8 cellular contexts compared by ENCODE assay signal in the genomic region with DNA sequence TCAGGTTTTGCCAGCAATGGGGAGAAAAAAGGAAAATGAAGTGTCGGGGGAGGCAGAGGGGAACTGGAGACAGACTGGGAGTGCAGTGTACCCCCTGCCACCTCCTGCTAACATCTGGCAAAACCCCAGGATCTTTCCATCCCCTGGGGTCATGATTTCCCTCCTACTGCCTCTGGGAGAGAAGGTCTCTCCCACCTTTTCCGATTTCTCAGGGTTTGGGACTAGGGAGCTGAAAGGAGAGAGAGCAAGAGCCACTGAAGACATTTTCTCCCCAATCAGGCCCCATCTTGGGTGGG. TPM values are rescaled to one million over a fixed set of nuclear protein-coding genes. Genes with fewer than 3 reads are reported as not detected.
DNase-seq lines count a peak whose midpoint lies in the region; ATAC-seq and TF ChIP-seq lines count a peak whose summit lies in the region.
"Had no signal": no experiment of that assay in that cellular context is flagged by ENCODE, and none has a peak within 500 bp of the region (broad histone marks: within the 10 kb centered on the region; RNA-seq: fewer than 3 reads in every experiment).

No MANE protein-coding gene starts in this region.

- H3K27me3 ChIP-seq in HUES64 (ENCODE audit: insufficient read depth, low read length) (no peaks in the 10 kb centered on the region), ascending aorta (no peaks in the 10 kb centered on the region), left lung (no peaks in the 10 kb centered on the region), stomach (no peaks in the 10 kb centered on the region), H7 (ENCODE audit: control insufficient read depth, insufficient read depth, low read length) (no peaks in the 10 kb centered on the region)

- WGBS in HUES64: 47% methylated on average over 2 of the region's 2 CpGs
- 62 to 79% (median 67%) methylated on average over 2 of the region's 2 CpGs for WGBS in stomach, 5 donors

- intact Hi-C loops in ascending aorta (cut with DNase I): no loop called here
- intact Hi-C loops in left lung (cut with DNase I): no loop called here
- intact Hi-C loops in stomach (cut with DNase I; ENCODE audit: low total_unique reads): no loop called here

- TF ChIP-seq EP300 in stomach (IDR thresholded peaks at IDR 0.05): no peak

- H3K4me3 ChIP-seq in HUES64 (ENCODE audit: low read length) (peak overlapping the region; percentile 10; the same call in 1 of the 2 replicates), ascending aorta (peak overlapping the region; percentile 34 to 35), left lung (peak overlapping the region in 1 of 2 donors; percentile 25), stomach (no peak overlapping the region), H7 (ENCODE audit: insufficient read depth, low read depth, low read length) (no peak overlapping the region)

- H3K9me3 ChIP-seq in HUES64 (ENCODE audit: insufficient read depth, low read depth, low read length): no peaks in the 10 kb centered on the region
- no peaks in the 10 kb centered on the region for H3K9me3 ChIP-seq in ascending aorta
- H3K9me3 ChIP-seq in left lung: no peaks in the 10 kb centered on the region
- no peaks in the 10 kb centered on the region for H3K9me3 ChIP-seq in stomach

- peak overlapping the region; percentile 90 for H3K27ac ChIP-seq in HUES64 (ENCODE audit: low read depth, low read length)
- H3K27ac ChIP-seq in ascending aorta: peak overlapping the region; percentile 93 to 96
- peak overlapping the region; percentile 89 to 94 for H3K27ac ChIP-seq in left lung
- H3K27ac ChIP-seq in stomach: peak overlapping the region; percentile 39 to 94 (median 86)

- H3K4me1 ChIP-seq in HUES64 (ENCODE audit: insufficient read depth, low read length) (peaks cover 42% of the 10 kb centered on the region), ascending aorta (peaks cover 29 to 66% of the 10 kb centered on the region in 2 donors), left lung (peaks cover 54 to 92% of the 10 kb centered on the region in 2 donors), stomach (peaks cover 64 to 96% (median 84%) of the 10 kb centered on the region in 4 donors)

- no peak for TF ChIP-seq CTCF in ascending aorta (IDR thresholded peaks at IDR 0.05)
- no peak for TF ChIP-seq CTCF in left lung (IDR thresholded peaks at IDR 0.05)
- TF ChIP-seq CTCF in stomach (IDR thresholded peaks at IDR 0.05): no peak

- no peak for ATAC-seq in left lung
- ATAC-seq in GM21619 (IDR thresholded peaks at IDR 0.05; ENCODE audit: unreplicated experiment): no peak
- ATAC-seq in HG03280 (IDR thresholded peaks at IDR 0.05; ENCODE audit: unreplicated experiment): no peak

- peak overlapping the region; percentile 70 for H3K9ac ChIP-seq in HUES64 (ENCODE audit: low read depth, low read length)

- DNase-seq in ascending aorta (ENCODE audit: low spot score in 2 of 2) (no peak), left lung (no peak), stomach (no peak), H7 (no peak)
- DNase-seq: activated T-cell treated with anti-CD3 and anti-CD28 coated beads for 4 hours had no signal

- TF ChIP-seq POLR2A in stomach (IDR thresholded peaks at IDR 0.05): no peak

- H3K36me3 ChIP-seq in HUES64 (ENCODE audit: insufficient read depth, low read length): peaks cover 29% of the 10 kb centered on the region
- peaks cover 5 to 17% of the 10 kb centered on the region in 2 donors for H3K36me3 ChIP-seq in ascending aorta
- H3K36me3 ChIP-seq in left lung: peaks cover 0 to 22% of the 10 kb centered on the region in 2 donors
- H3K36me3 ChIP-seq in stomach: peaks cover 0 to 21% (median 19%) of the 10 kb centered on the region in 4 donors
- H3K36me3 ChIP-seq in H7 (replicated peaks; ENCODE audit: control insufficient read depth, insufficient read depth, low read length): peaks cover 11% of the 10 kb centered on the region

RNA-seq across cellular contexts. Expression of a gene that starts 5.1 kb away (rescaled TPM):
- polyA plus RNA-seq in HUES64 (2013, experiment 1 of 2): 19.7 TPM
- 20.8 TPM for polyA plus RNA-seq in HUES64 (2013, experiment 2 of 2)
- total RNA-seq in ascending aorta: 60.1 TPM
- total RNA-seq in left lung: 10 to 100 TPM; 17.2 to 34.4 TPM
- total RNA-seq in stomach: 10 to 100 TPM in 2 of 5 donors, 1 to 10 TPM in 2, under 1 TPM in 1; 0.58 to 30.4 (median 9.5) TPM
- polyA plus RNA-seq in stomach: 10 to 100 TPM; 18.1 to 28.2 (median 21.7) TPM
- 51.5 and 54.8 TPM in 2 replicates for total RNA-seq in H7 (2014; rRNA removed; shearing (Covaris generic))

RNA-seq across cellular contexts. Expression of a gene that starts 10.4 kb away (rescaled TPM):
- polyA plus RNA-seq in HUES64 (2013, experiment 1 of 2): 123 TPM
- polyA plus RNA-seq in HUES64 (2013, experiment 2 of 2): 106 TPM
- 20.3 TPM for total RNA-seq in ascending aorta
- 10 to 100 TPM; 37.1 to 47.1 TPM for total RNA-seq in left lung
- 100 to 1,000 TPM in 1 of 5 donors, 10 to 100 TPM in 3, 1 to 10 TPM in 1; 8.2 to 102 (median 72.3) TPM for total RNA-seq in stomach
- 10 to 100 TPM; 17.1 to 19.9 (median 18.6) TPM for polyA plus RNA-seq in stomach
- total RNA-seq in H7 (2014; rRNA removed; shearing (Covaris generic)): 181 and 196 TPM in 2 replicates

RNA-seq across cellular contexts. Expression of a gene that starts 12.4 kb away (rescaled TPM):
- 64.1 TPM for polyA plus RNA-seq in HUES64 (2013, experiment 1 of 2)
- 66.8 TPM for polyA plus RNA-seq in HUES64 (2013, experiment 2 of 2)
- total RNA-seq in ascending aorta (16.5 TPM), left lung (10 to 100 TPM; 24.5 to 33.3 TPM), stomach (10 to 100 TPM in 3 of 5 donors, 1 to 10 TPM in 2; 1.4 to 43.7 (median 10.3) TPM)
- polyA plus RNA-seq in stomach: 10 to 100 TPM; 22.1 to 24.5 (median 23.1) TPM
- 70.5 and 87.7 TPM in 2 replicates for total RNA-seq in H7 (2014; rRNA removed; shearing (Covaris generic))

RNA-seq across cellular contexts. Expression of a gene that starts 46.4 kb away (rescaled TPM):
- polyA plus RNA-seq in HUES64 (2013, experiment 1 of 2): 7.4 TPM
- 9.1 TPM for polyA plus RNA-seq in HUES64 (2013, experiment 2 of 2)
- total RNA-seq in ascending aorta (not detected), left lung (not detected), stomach (not detected)
- under 1 TPM in 1 of 3 donors, not detected in 2; 0.20 TPM for polyA plus RNA-seq in stomach
- total RNA-seq in H7 (2014; rRNA removed; shearing (Covaris generic)): 2.9 and 4.8 TPM in 2 replicates

RNA-seq across cellular contexts. Expression of a gene that starts 53.3 kb away (rescaled TPM):
- polyA plus RNA-seq in HUES64 (2013, experiment 1 of 2): 11.1 TPM
- polyA plus RNA-seq in HUES64 (2013, experiment 2 of 2): 12.6 TPM
- total RNA-seq in ascending aorta: 11.7 TPM
- 10 to 100 TPM; 27.4 to 33.1 TPM for total RNA-seq in left lung
- 10 to 100 TPM in 3 of 5 donors, 1 to 10 TPM in 2; 8.4 to 56.7 (median 12.2) TPM for total RNA-seq in stomach
- 10 to 100 TPM in 1 of 3 donors, 1 to 10 TPM in 2; 7.2 to 10.1 (median 7.3) TPM for polyA plus RNA-seq in stomach
- total RNA-seq in H7 (2014; rRNA removed; shearing (Covaris generic)): 34.3 and 35.7 TPM in 2 replicates

Comparison
In these comparisons a context has a peak if more than half of its experiments do, and no peak if none do; other contexts are left out.
1. H3K4me3 ChIP-seq: peak in HUES64 (single experiment) and ascending aorta (2 of 2); none in stomach (0 of 4) and H7 (single experiment).
2. Peak in every context shown above with its lines, with median percentiles within 50 percentile points of each other: H3K27ac ChIP-seq.